16 cellular contexts compared by ENCODE assay signal in genomic region chr6:150202404-150202803, GRCh38. TPM values are rescaled to one million over a fixed set of nuclear protein-coding genes. Genes with fewer than 3 reads are reported as not detected.
DNase-seq lines count a peak whose midpoint lies in the region; FAIRE-seq and TF ChIP-seq lines count a peak whose summit lies in the region.
"Had no signal": no experiment of that assay in that cellular context is flagged by ENCODE, and none has a peak within 500 bp of the region (broad histone marks: within the 10 kb centered on the region; RNA-seq: fewer than 3 reads in every experiment).

No MANE protein-coding gene starts in this region.

- H4K8ac ChIP-seq in mesenchymal stem cell (ENCODE audit: low read length), result no peak overlapping the region

- no peaks in the 10 kb centered on the region for H3K9me3 ChIP-seq in mesenchymal stem cell (ENCODE audit: control insufficient read depth, low read length)
- H3K9me3 ChIP-seq: upper lobe of left lung had no signal

- no peak overlapping the region for H3K18ac ChIP-seq in mesenchymal stem cell (ENCODE audit: low read depth in 1 of 2, low read length in 2 of 2)

- no peak overlapping the region for H3K4me3 ChIP-seq in mesenchymal stem cell (ENCODE audit: insufficient read depth in 1 of 2, low read depth in 1 of 2, low read length in 2 of 2)
- H3K4me3 ChIP-seq: upper lobe of left lung had no signal

- no peak overlapping the region for H3K4ac ChIP-seq in mesenchymal stem cell (ENCODE audit: low read depth in 1 of 2, low read length in 2 of 2)

- H2AFZ ChIP-seq in mesenchymal stem cell (ENCODE audit: low read depth, low read length), result no peak overlapping the region

- H2BK12ac ChIP-seq in mesenchymal stem cell (ENCODE audit: low read length in 2 of 2), result no peak overlapping the region

- peak overlapping the region; percentile 42 for H3K27ac Mint-ChIP-seq in type B pancreatic cell

- peaks cover 4% of the 10 kb centered on the region for H3K79me1 ChIP-seq in mesenchymal stem cell (replicated peaks; ENCODE audit: low read length, poor library complexity, severe bottlenecking)

- no peak overlapping the region for H3K14ac ChIP-seq in mesenchymal stem cell (ENCODE audit: low read length in 2 of 2)

- H3K4me2 ChIP-seq in mesenchymal stem cell (ENCODE audit: low read length, poor library complexity, severe bottlenecking), result no peak overlapping the region

- H2AK5ac ChIP-seq in mesenchymal stem cell (ENCODE audit: low read length, severe bottlenecking), result no peak overlapping the region

- H3K27ac ChIP-seq in epithelial cell of prostate (peak overlapping the region; percentile 67), mesenchymal stem cell (ENCODE audit: low read length, poor library complexity, severe bottlenecking) (no peak overlapping the region)
- H3K27ac ChIP-seq: 22Rv1, upper lobe of left lung had no signal

- no peak overlapping the region for H4K91ac ChIP-seq in mesenchymal stem cell (ENCODE audit: low read length)

- no peaks in the 10 kb centered on the region for H3K27me3 ChIP-seq in mesenchymal stem cell (ENCODE audit: control insufficient read depth in 1 of 2, insufficient read depth in 1 of 2, low read length in 2 of 2)
- H3K27me3 ChIP-seq: upper lobe of left lung had no signal

- H3K9me3 Mint-ChIP-seq in type B pancreatic cell, result no peaks in the 10 kb centered on the region

- H3K4me1 ChIP-seq in mesenchymal stem cell (ENCODE audit: control insufficient read depth, insufficient read depth, low read depth, low read length), result peaks cover 9% of the 10 kb centered on the region

- no peak for FAIRE-seq in GM19239 (lab: Jason Lieb, UNC)

- peak; percentile 2 for DNase-seq in DMS53 (lab: John Stamatoyannopoulos, UW)
- DNase-seq in DMS53 treated with DMSO at 0.1 percent for 48 hours (lab: John Stamatoyannopoulos, UW; ENCODE audit: unreplicated experiment), result no peak
- no peak for DNase-seq in epithelial cell of prostate (ENCODE audit: low read depth, low spot score)
- no peak for DNase-seq in mesenchymal stem cell
- no peak for DNase-seq in type B pancreatic cell (ENCODE audit: extremely low spot score, unreplicated experiment)
- DNase-seq in C1 segment of cervical spinal cord (lab: John Stamatoyannopoulos, UW), result no peak
- no peak for DNase-seq in GM19239 (ENCODE audit: insufficient read length, low spot score)
- no peak for DNase-seq in hippocampal formation (lab: John Stamatoyannopoulos, UW)
- DNase-seq: activated CD4-positive, alpha-beta T cell treated with anti-CD3 and anti-CD28 coated beads, Interleukin-2, amount 50 U/mL, for 4 hours; activated naive CD4-positive, alpha-beta T cell treated with anti-CD3 and anti-CD28 coated beads, Interleukin-2, amount 50 U/mL, for 16 hours; activated T-cell treated with anti-CD3 and anti-CD28 coated beads, Interleukin-2, amount 50 U/mL, for 1 hour; DMS79 treated with DMSO at 0.1 percent for 48 hours; foreskin fibroblast; NCI-H1092 treated with DMSO at 0.1 percent for 48 hours had no signal

- no peak for TF ChIP-seq CTCF in type B pancreatic cell (conservative IDR thresholded peaks at IDR 0.05)

- no peaks in the 10 kb centered on the region for H3K36me3 Mint-ChIP-seq in type B pancreatic cell

- H3K27me3 Mint-ChIP-seq in type B pancreatic cell, result no peaks in the 10 kb centered on the region

- no peak overlapping the region for H3K23ac ChIP-seq in mesenchymal stem cell (ENCODE audit: low read length in 2 of 2)

- H3K4me3 Mint-ChIP-seq in type B pancreatic cell, result no peak overlapping the region

- no peak overlapping the region for H2BK5ac ChIP-seq in mesenchymal stem cell (ENCODE audit: low read depth, low read length, poor library complexity, severe bottlenecking)

- peaks cover 12% of the 10 kb centered on the region for H3K4me1 Mint-ChIP-seq in type B pancreatic cell (ENCODE audit: unreplicated experiment)

- H2BK15ac ChIP-seq in mesenchymal stem cell (ENCODE audit: low read depth, poor library complexity, severe bottlenecking), result no peak overlapping the region

- H2BK120ac ChIP-seq in mesenchymal stem cell (ENCODE audit: low read depth, low read length), result no peak overlapping the region

- WGBS in mesenchymal stem cell, result 96% methylated on average over 7 of the region's 8 CpGs

- no peaks in the 10 kb centered on the region for H3K36me3 ChIP-seq in mesenchymal stem cell (ENCODE audit: control insufficient read depth in 1 of 2, insufficient read depth in 2 of 2, low read depth in 1 of 2, low read length in 2 of 2)
- H3K36me3 ChIP-seq: upper lobe of left lung had no signal

- H3K9ac ChIP-seq in mesenchymal stem cell (ENCODE audit: low read length), result peak overlapping the region; percentile 6

RNA-seq across cellular contexts. Expression of gene PPP1R14C, which starts 59.6 kb away (rescaled TPM):
- polyA plus RNA-seq in mesenchymal stem cell (2013, experiment 1 of 2), result not detected
- not detected for polyA plus RNA-seq in mesenchymal stem cell (2013, experiment 2 of 2)
- 12.6 and 19.2 TPM in 2 replicates for total RNA-seq in type B pancreatic cell (ENCODE audit: low replicate concordance)
